18 cellular contexts compared by ENCODE assay signal in the genomic region with DNA sequence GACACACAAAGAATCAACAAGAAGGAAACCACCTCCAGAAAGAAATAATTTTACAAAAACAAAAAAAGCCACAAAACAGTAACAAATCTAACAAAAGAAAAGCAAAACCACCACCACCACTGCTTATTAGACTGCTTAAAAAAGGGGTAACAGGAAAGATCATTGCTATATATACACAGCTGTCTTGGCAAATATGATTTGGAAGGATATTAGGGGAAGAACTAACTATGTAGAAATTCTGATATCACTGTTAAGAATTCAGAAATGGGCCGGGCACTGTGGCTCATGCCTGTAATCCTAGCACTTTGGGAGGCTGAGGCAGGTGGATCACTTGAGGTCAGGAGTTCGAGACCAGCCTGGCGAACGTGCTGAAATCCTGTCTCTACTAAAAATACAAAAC.
DNase-seq lines count a peak whose midpoint lies in the region; ATAC-seq, FAIRE-seq and TF ChIP-seq lines count a peak whose summit lies in the region.
"Had no signal": no experiment of that assay in that cellular context is flagged by ENCODE, and none has a peak within 500 bp of the region (broad histone marks: within the 10 kb centered on the region; RNA-seq: fewer than 3 reads in every experiment).

No MANE protein-coding gene starts in this region.

- H3K4me1 ChIP-seq in A549 (peaks cover 64% of the 10 kb centered on the region), GM23338 (ENCODE audit: insufficient read depth) (peaks cover 31% of the 10 kb centered on the region), OCI-LY7 (ENCODE audit: insufficient read depth, low read length, poor library complexity, severe bottlenecking) (peaks cover 14% of the 10 kb centered on the region)

- peaks cover 44% of the 10 kb centered on the region for H3K4me1 Mint-ChIP-seq in GM23338
- H3K4me1 Mint-ChIP-seq in mesothelial cell of epicardium = peaks cover 42% of the 10 kb centered on the region

- CTCF ChIA-PET in A549 (lab: Yijun Ruan, JAX) = interaction anchor here (0.8 to 1.5 kb wide), 3 partner anchors 10 to 95 kb away, joined by 3 to 4 read pairs (median 3); no protein-coding TSS in a partner anchor
- CTCF ChIA-PET in OCI-LY7 (lab: Charles Lee; ENCODE audit: unreplicated experiment) = no interaction called here

- TF ChIP-seq EP300 in A549 (IDR thresholded peaks at IDR 0.05) = no peak

- H3K4me3 Mint-ChIP-seq in GM23338 = no peak overlapping the region
- H3K4me3 Mint-ChIP-seq in mesothelial cell of epicardium = no peak overlapping the region
- H3K4me3 Mint-ChIP-seq: HFFc6 had no signal

- no peaks in the 10 kb centered on the region for H3K9me2 ChIP-seq in GM23338 (ENCODE audit: insufficient read depth)
- H3K9me2 ChIP-seq in OCI-LY7 (ENCODE audit: insufficient read depth, low read length) = no peaks in the 10 kb centered on the region

- BruUV-seq in OCI-LY7 (replicated peaks; lab: Mats Ljungman, UMichigan) = no TSS peak

- no peak for DNase-seq in A549 (ENCODE audit: low read depth in 1 of 2, low spot score in 1 of 2)
- DNase-seq in GM23338 (ENCODE audit: low spot score) = no peak
- DNase-seq in OCI-LY7 (ENCODE audit: low spot score) = no peak
- no peak for DNase-seq in mesothelial cell of epicardium (ENCODE audit: low spot score in 2 of 2, unreplicated experiment in 2 of 2)
- DNase-seq in NCI-H1092 (lab: John Stamatoyannopoulos, UW) = no peak
- no peak for DNase-seq in NCI-H524 treated with DMSO at 0.1 percent for 48 hours (lab: John Stamatoyannopoulos, UW)
- no peak for DNase-seq in HuH-7 (ENCODE audit: low spot score)
- DNase-seq: Caco-2, DMS79, GM23248, HFFc6, NCI-H1105 treated with DMSO at 0.1 percent for 48 hours, NCI-H1930, NCI-H2171 treated with DMSO at 0.1 percent for 48 hours, T1000 had no signal

- peak in 1 of 2 experiments; percentile 67; a peak in 3 of 6 replicates for ATAC-seq in A549
- ATAC-seq in GM23338 = no peak
- no peak for ATAC-seq in GM21723 (IDR thresholded peaks at IDR 0.05; ENCODE audit: unreplicated experiment)
- ATAC-seq: K562 had no signal

- no peak for TF ChIP-seq CTCF in A549 (IDR thresholded peaks at IDR 0.05)
- no peak for TF ChIP-seq CTCF in GM23338 (conservative IDR thresholded peaks at IDR 0.05; ENCODE audit: low read depth in 2 of 2)
- no peak for TF ChIP-seq CTCF in OCI-LY7 (conservative IDR thresholded peaks at IDR 0.05; ENCODE audit: low read length)
- TF ChIP-seq CTCF in mesothelial cell of epicardium (IDR thresholded peaks at IDR 0.05; ENCODE audit: unreplicated experiment) = no peak

- no peaks in the 10 kb centered on the region for H3K36me3 ChIP-seq in GM23338 (ENCODE audit: insufficient read depth)
- H3K36me3 ChIP-seq in OCI-LY7 (ENCODE audit: insufficient read depth, low read length) = peaks cover 34% of the 10 kb centered on the region

- no peak for FAIRE-seq in A549 (lab: Jason Lieb, UNC)
- FAIRE-seq: GM12891, K562 had no signal

- H3K9me3 Mint-ChIP-seq in GM23338 (no peaks in the 10 kb centered on the region), mesothelial cell of epicardium (no peaks in the 10 kb centered on the region)
- H3K9me3 Mint-ChIP-seq: HFFc6 had no signal

- H3K4me2 ChIP-seq in A549 (peak overlapping the region; percentile 95), GM23338 (0 out of 2 replicates have a peak overlapping the region, but pooled peaks have one; percentile 10), OCI-LY7 (ENCODE audit: low read length) (peak overlapping the region; percentile 22; the same call in 1 of the 2 replicates)

- H3K27ac ChIP-seq in A549 (peak overlapping the region; percentile 73 to 94), GM23338 (ENCODE audit: low read depth) (peak overlapping the region; percentile 56), OCI-LY7 (ENCODE audit: low read depth, low read length, poor library complexity, severe bottlenecking) (no peak overlapping the region)
- H3K27ac ChIP-seq: GM23248 had no signal

- H2AFZ ChIP-seq in GM23338 = no peak overlapping the region
- H2AFZ ChIP-seq in OCI-LY7 (ENCODE audit: low read length) = no peak overlapping the region
- H2AFZ ChIP-seq: GM23248 had no signal

- H3F3A ChIP-seq in GM23338 (replicated peaks; ENCODE audit: low read depth) = no peaks in the 10 kb centered on the region

- H3K27ac Mint-ChIP-seq in GM23338 (peak overlapping the region; percentile 21; the same call in 1 of the 2 replicates), mesothelial cell of epicardium (peak overlapping the region; percentile 33)
- H3K27ac Mint-ChIP-seq: HFFc6 had no signal

- TF ChIP-seq RAD21 in A549 (conservative IDR thresholded peaks at IDR 0.05 in 1 of 2, IDR thresholded peaks at IDR 0.05 in 1 of 2) = no peak

- WGBS in A549 (ENCODE audit: missing lambda C conversion rate) = 48% methylated on average over 4 of the region's 4 CpGs

- no peak for TF ChIP-seq POLR2A in A549 (IDR thresholded peaks at IDR 0.05; ENCODE audit: low read length)

- POLR2A ChIA-PET in A549 (lab: Yijun Ruan, JAX) = no interaction called here
- POLR2A ChIA-PET in OCI-LY7 (lab: Charles Lee) = interaction anchor here (0.7 to 1.5 kb wide), 2 partner anchors 13 to 900 kb away, joined by 5 read pairs; no protein-coding TSS in a partner anchor

- H3K79me2 ChIP-seq in GM23338 (replicated peaks; ENCODE audit: insufficient read depth) (peaks cover 11% of the 10 kb centered on the region), OCI-LY7 (ENCODE audit: insufficient read depth, low read depth, low read length) (peaks cover 15% of the 10 kb centered on the region; the same call in 1 of the 2 replicates)

- intact Hi-C loops in OCI-LY7 (cut with micrococcal nuclease; ENCODE audit: unreplicated experiment) = no loop called here

- H3K27me3 Mint-ChIP-seq in GM23338 (ENCODE audit: insufficient read depth, low read depth, poor library complexity) (peaks cover 13% of the 10 kb centered on the region), mesothelial cell of epicardium (ENCODE audit: low read depth) (no peaks in the 10 kb centered on the region)

- no peaks in the 10 kb centered on the region for H3K9me3 ChIP-seq in A549
- H3K9me3 ChIP-seq in OCI-LY7 (ENCODE audit: low read length) = peaks cover 8% of the 10 kb centered on the region; the same call in 1 of the 2 replicates
- H3K9me3 ChIP-seq: Caco-2 had no signal

- H3K36me3 Mint-ChIP-seq in GM23338 (ENCODE audit: low read depth) (peaks cover 19% of the 10 kb centered on the region), mesothelial cell of epicardium (peaks cover 5% of the 10 kb centered on the region)

- H3K27me3 ChIP-seq in GM23338 (ENCODE audit: insufficient read depth) = no peaks in the 10 kb centered on the region

- H3K4me3 ChIP-seq in A549 (no peak overlapping the region), GM23338 (no peak overlapping the region), OCI-LY7 (ENCODE audit: low read depth, low read length, poor library complexity, severe bottlenecking) (no peak overlapping the region)
- H3K4me3 ChIP-seq: GM23248, K562 had no signal

- H4K20me1 ChIP-seq in GM23338 (replicated peaks; ENCODE audit: insufficient read depth) (no peaks in the 10 kb centered on the region), OCI-LY7 (ENCODE audit: insufficient read depth, low read length) (no peaks in the 10 kb centered on the region)

TF ChIP-seq in A549, 52 proteins besides CTCF, POLR2A, EP300 and RAD21:
- TF ChIP-seq, protein P1, sequence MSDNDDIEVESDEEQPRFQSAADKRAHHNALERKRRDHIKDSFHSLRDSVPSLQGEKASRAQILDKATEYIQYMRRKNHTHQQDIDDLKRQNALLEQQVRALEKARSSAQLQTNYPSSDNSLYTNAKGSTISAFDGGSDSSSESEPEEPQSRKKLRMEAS (IDR thresholded peaks at IDR 0.05) = peak; percentile 23; the same call in 1 of the 2 replicates
- TF ChIP-seq PHF8 (IDR thresholded peaks at IDR 0.05; ENCODE audit: borderline replicate concordance, low read depth) = no peak
- no peak for TF ChIP-seq HEYL (CRISPR knock-in tag; IDR thresholded peaks at IDR 0.05)

TF ChIP-seq in GM23338, 12 proteins besides CTCF, POLR2A, EP300 and RAD21:
- TF ChIP-seq, protein P2, sequence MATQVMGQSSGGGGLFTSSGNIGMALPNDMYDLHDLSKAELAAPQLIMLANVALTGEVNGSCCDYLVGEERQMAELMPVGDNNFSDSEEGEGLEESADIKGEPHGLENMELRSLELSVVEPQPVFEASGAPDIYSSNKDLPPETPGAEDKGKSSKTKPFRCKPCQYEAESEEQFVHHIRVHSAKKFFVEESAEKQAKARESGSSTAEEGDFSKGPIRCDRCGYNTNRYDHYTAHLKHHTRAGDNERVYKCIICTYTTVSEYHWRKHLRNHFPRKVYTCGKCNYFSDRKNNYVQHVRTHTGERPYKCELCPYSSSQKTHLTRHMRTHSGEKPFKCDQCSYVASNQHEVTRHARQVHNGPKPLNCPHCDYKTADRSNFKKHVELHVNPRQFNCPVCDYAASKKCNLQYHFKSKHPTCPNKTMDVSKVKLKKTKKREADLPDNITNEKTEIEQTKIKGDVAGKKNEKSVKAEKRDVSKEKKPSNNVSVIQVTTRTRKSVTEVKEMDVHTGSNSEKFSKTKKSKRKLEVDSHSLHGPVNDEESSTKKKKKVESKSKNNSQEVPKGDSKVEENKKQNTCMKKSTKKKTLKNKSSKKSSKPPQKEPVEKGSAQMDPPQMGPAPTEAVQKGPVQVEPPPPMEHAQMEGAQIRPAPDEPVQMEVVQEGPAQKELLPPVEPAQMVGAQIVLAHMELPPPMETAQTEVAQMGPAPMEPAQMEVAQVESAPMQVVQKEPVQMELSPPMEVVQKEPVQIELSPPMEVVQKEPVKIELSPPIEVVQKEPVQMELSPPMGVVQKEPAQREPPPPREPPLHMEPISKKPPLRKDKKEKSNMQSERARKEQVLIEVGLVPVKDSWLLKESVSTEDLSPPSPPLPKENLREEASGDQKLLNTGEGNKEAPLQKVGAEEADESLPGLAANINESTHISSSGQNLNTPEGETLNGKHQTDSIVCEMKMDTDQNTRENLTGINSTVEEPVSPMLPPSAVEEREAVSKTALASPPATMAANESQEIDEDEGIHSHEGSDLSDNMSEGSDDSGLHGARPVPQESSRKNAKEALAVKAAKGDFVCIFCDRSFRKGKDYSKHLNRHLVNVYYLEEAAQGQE (IDR thresholded peaks at IDR 0.05; ENCODE audit: unreplicated experiment) = no peak
- TF ChIP-seq STAT1 (IDR thresholded peaks at IDR 0.05; ENCODE audit: unreplicated experiment) = no peak
- TF ChIP-seq ZNF114 (CRISPR knock-in tag; IDR thresholded peaks at IDR 0.05) = no peak
- TF ChIP-seq ZNF331 (CRISPR knock-in tag; IDR thresholded peaks at IDR 0.05; ENCODE audit: low read depth) = no peak
- TF ChIP-seq EZH2phosphoT487 (IDR thresholded peaks at IDR 0.05; ENCODE audit: unreplicated experiment) = no peak
- no peak for TF ChIP-seq JUNB (IDR thresholded peaks at IDR 0.05; ENCODE audit: unreplicated experiment)
- no peak for TF ChIP-seq POLR2AphosphoS5 (IDR thresholded peaks at IDR 0.05; ENCODE audit: low read depth)
- TF ChIP-seq NANOG (IDR thresholded peaks at IDR 0.05; ENCODE audit: borderline replicate concordance) = no peak

Comparison
In these comparisons a context has a peak if more than half of its experiments do, and no peak if none do; other contexts are left out.
1. H3K4me2 ChIP-seq: peak in every context shown above with its lines; median percentile 95 in A549; 22 in OCI-LY7; 10 in GM23338.